13 cellular contexts compared by ENCODE assay signal in genomic region chr12:103494388-103494787, GRCh38. TPM values are rescaled to one million over a fixed set of nuclear protein-coding genes. Genes with fewer than 3 reads are reported as not detected.
DNase-seq lines count a peak whose midpoint lies in the region; ATAC-seq, FAIRE-seq and TF ChIP-seq lines count a peak whose summit lies in the region.
"Had no signal": no experiment of that assay in that cellular context is flagged by ENCODE, and none has a peak within 500 bp of the region (broad histone marks: within the 10 kb centered on the region; RNA-seq: fewer than 3 reads in every experiment).

No MANE protein-coding gene starts in this region.

- POLR2A ChIA-PET in CD8-positive, alpha-beta T cell (lab: Charles Lee): interaction anchor here (0.7 to 1.9 kb wide), 2 partner anchors 8 to 53 kb away, joined by 3 to 9 read pairs; no protein-coding TSS in a partner anchor

- H3K4me3 ChIP-seq in CD8-positive, alpha-beta T cell (ENCODE audit: low read depth, low read length): peak overlapping the region; percentile 38
- H3K4me3 ChIP-seq: HAP-1 had no signal

- no peak for DNase-seq in CD8-positive, alpha-beta T cell
- DNase-seq in natural killer cell (no peak), cerebellum (ENCODE audit: low spot score) (no peak), NCI-H510A (lab: John Stamatoyannopoulos, UW) (no peak), GM19239 (ENCODE audit: insufficient read length, low spot score) (no peak)
- DNase-seq: foreskin melanocyte, NCI-H226 had no signal

- H3K27ac ChIP-seq in CD8-positive, alpha-beta T cell (ENCODE audit: low read depth, low read length): peak overlapping the region; percentile 46

- CTCF ChIA-PET in CD8-positive, alpha-beta T cell (lab: Charles Lee): interaction anchor here (0.8 to 1.2 kb wide), 2 partner anchors 10 to 40 kb away, joined by 3 to 4 read pairs; no protein-coding TSS in a partner anchor

- H3K4me1 Mint-ChIP-seq in CD8-positive, alpha-beta T cell (ENCODE audit: low read depth): peaks cover 19% of the 10 kb centered on the region
- H3K4me1 Mint-ChIP-seq in IgD-negative memory B cell (peaks cover 9 to 22% (median 15%) of the 10 kb centered on the region in 3 donors), brain (peaks cover 22% of the 10 kb centered on the region), natural killer cell (peaks cover 0 to 13% of the 10 kb centered on the region in 2 donors)

- no peak for FAIRE-seq in GM19239 (lab: Jason Lieb, UNC)
- FAIRE-seq: bronchial epithelial cell had no signal

- intact Hi-C loops in CD8-positive, alpha-beta T cell (cut with DNase I, micrococcal nuclease): no loop called here
- intact Hi-C loops in natural killer cell (cut with micrococcal nuclease): no loop called here

- no peak for TF ChIP-seq CTCF in CD8-positive, alpha-beta T cell (IDR thresholded peaks at IDR 0.05)
- TF ChIP-seq CTCF in brain (conservative IDR thresholded peaks at IDR 0.05) (no peak), natural killer cell (IDR thresholded peaks at IDR 0.05) (no peak)

- no peaks in the 10 kb centered on the region for H3K36me3 ChIP-seq in CD8-positive, alpha-beta T cell (ENCODE audit: insufficient read depth, low read length)
- H3K36me3 ChIP-seq: HAP-1 had no signal

- H3K4me3 Mint-ChIP-seq in CD8-positive, alpha-beta T cell: peak overlapping the region; percentile 83
- H3K4me3 Mint-ChIP-seq in IgD-negative memory B cell: peak overlapping the region; percentile 62 to 94 (median 91)
- peak overlapping the region; percentile 83 to 88 (median 87) for H3K4me3 Mint-ChIP-seq in brain
- H3K4me3 Mint-ChIP-seq in natural killer cell: peak overlapping the region; percentile 23

- peaks cover 19% of the 10 kb centered on the region for H3K4me1 ChIP-seq in CD8-positive, alpha-beta T cell (ENCODE audit: insufficient read depth, low read length)
- H3K4me1 ChIP-seq: HAP-1 had no signal

- no peak for ATAC-seq in CD8-positive, alpha-beta T cell
- ATAC-seq in natural killer cell (no peak), GM21717 (IDR thresholded peaks at IDR 0.05; ENCODE audit: unreplicated experiment) (no peak)

- H3K9me3 Mint-ChIP-seq in CD8-positive, alpha-beta T cell: no peaks in the 10 kb centered on the region
- peaks cover 0 to 3% (median 0%) of the 10 kb centered on the region in 3 donors for H3K9me3 Mint-ChIP-seq in IgD-negative memory B cell
- H3K9me3 Mint-ChIP-seq in brain: peaks cover 0 to 18% (median 0%) of the 10 kb centered on the region in 5 experiments
- H3K9me3 Mint-ChIP-seq in natural killer cell: peaks cover 2 to 5% of the 10 kb centered on the region in 2 donors

- H3K27me3 ChIP-seq in CD8-positive, alpha-beta T cell (ENCODE audit: insufficient read depth, low read length): no peaks in the 10 kb centered on the region

- H3K9me3 ChIP-seq in CD8-positive, alpha-beta T cell (ENCODE audit: low read length): no peaks in the 10 kb centered on the region
- H3K9me3 ChIP-seq: HAP-1 had no signal

- no peaks in the 10 kb centered on the region for H3K36me3 Mint-ChIP-seq in CD8-positive, alpha-beta T cell
- H3K36me3 Mint-ChIP-seq in IgD-negative memory B cell (no peaks in the 10 kb centered on the region), brain (no peaks in the 10 kb centered on the region), natural killer cell (no peaks in the 10 kb centered on the region)

- H3K27me3 Mint-ChIP-seq in CD8-positive, alpha-beta T cell (ENCODE audit: low read depth): peaks cover 7% of the 10 kb centered on the region
- H3K27me3 Mint-ChIP-seq in IgD-negative memory B cell (no peaks in the 10 kb centered on the region), brain (peaks cover 18% of the 10 kb centered on the region), natural killer cell (ENCODE audit: low read depth in 2 of 2) (peaks cover 26 to 38% of the 10 kb centered on the region in 2 donors)

- H3K27ac Mint-ChIP-seq in CD8-positive, alpha-beta T cell: peak overlapping the region; percentile 86
- peak overlapping the region; percentile 17 to 96 (median 93) for H3K27ac Mint-ChIP-seq in IgD-negative memory B cell
- H3K27ac Mint-ChIP-seq in brain: peak overlapping the region; percentile 52 to 90 (median 70)
- H3K27ac Mint-ChIP-seq in natural killer cell: peak overlapping the region in 1 of 2 donors; percentile 63

RNA-seq across cellular contexts. Expression of gene C12orf42, which starts 1.4 kb away (rescaled TPM):
- total RNA-seq in CD8-positive, alpha-beta T cell: 1 to 10 TPM; 5.5 to 8.8 TPM
- 25.4 TPM for polyA plus RNA-seq in IgD-negative memory B cell
- polyA plus RNA-seq in brain (ENCODE audit: insufficient read depth, low read depth, low replicate concordance): 0.80 TPM
- total RNA-seq in natural killer cell: 1 to 10 TPM; 1.3 to 1.7 (median 1.6) TPM
- 0.36 TPM for total RNA-seq in cerebellum
- total RNA-seq: bronchial epithelial cell, posterior vena cava had no signal

Comparison
In these comparisons a context has a peak if more than half of its experiments do, and no peak if none do; other contexts are left out.
1. H3K4me3 Mint-ChIP-seq: peak in every context shown above with its lines; median percentile 91 in IgD-negative memory B cell; 87 in brain; 83 in CD8-positive, alpha-beta T cell; 23 in natural killer cell.